ENCODE assay signal across 29 cellular contexts in genomic region chr11:111021131-111021530, GRCh38.
DNase-seq lines count a peak whose midpoint lies in the region; ATAC-seq and TF ChIP-seq lines count a peak whose summit lies in the region.
"Had no signal": no experiment of that assay in that cellular context is flagged by ENCODE, and none has a peak within 500 bp of the region (broad histone marks: within the 10 kb centered on the region; RNA-seq: fewer than 3 reads in every experiment).

No MANE protein-coding gene starts in this region.

- DNase-seq in DMS53 (lab: John Stamatoyannopoulos, UW): peak; percentile 6
- no peak for DNase-seq in DMS53 treated with DMSO at 0.1 percent for 48 hours (lab: John Stamatoyannopoulos, UW; ENCODE audit: unreplicated experiment)
- peak; percentile 29 for DNase-seq in brain pericyte (ENCODE audit: low read depth, low spot score)
- DNase-seq in lower lobe of right lung: no peak
- DNase-seq in upper lobe of right lung: no peak
- DNase-seq in NCI-H1105 (lab: John Stamatoyannopoulos, UW): no peak
- DNase-seq in 8988T: no peak
- DNase-seq in DMS79 treated with DMSO at 0.1 percent for 48 hours (lab: John Stamatoyannopoulos, UW): no peak
- DNase-seq: activated CD4-positive, alpha-beta T cell treated with anti-CD3 and anti-CD28 coated beads for 4 hours; activated naive CD4-positive, alpha-beta T cell treated with anti-CD3 and anti-CD28 coated beads, Interleukin-2, amount 10 ng/mL, durations not matched to agents 7 days and 5 days; effector CD4-positive, alpha-beta T cell; GOT3; immature natural killer cell; left ventricle myocardium inferior; NCI-H1417 treated with DMSO at 0.1 percent for 48 hours; NCI-H226; stimulated activated CD4-positive, alpha-beta T cell treated with anti-CD3 and anti-CD28 coated beads, Interleukin-12 subunit alpha, Interleukin-12 subunit beta, amount 100 ng/mL, for 4 hours; stimulated activated CD4-positive, alpha-beta T cell treated with anti-CD3 and anti-CD28 coated beads, Interleukin-2, amount 100 ng/mL, for 48 hours; stimulated activated naive CD8-positive, alpha-beta T cell treated with anti-CD3 and anti-CD28 coated beads, Interleukin-15, amount 100 ng/mL, for 72 hours; T-helper 9 cell; WERI-Rb-1 had no signal

- H3K4me3 ChIP-seq in lower lobe of right lung (no peak overlapping the region), upper lobe of right lung (no peak overlapping the region)
- H3K4me3 ChIP-seq: breast epithelium, left ventricle myocardium inferior, psoas muscle had no signal

- ATAC-seq in lower lobe of right lung: peak; percentile 27 to 42
- peak; percentile 7 for ATAC-seq in upper lobe of right lung
- ATAC-seq: activated T-helper 17 cell treated with anti-CD3 and anti-CD28 coated beads, Interleukin-2, amount 50 U/mL, for 72 hours; stimulated activated naive CD8-positive, alpha-beta T cell treated with anti-CD3 and anti-CD28 coated beads, Interleukin-15, amount 100 ng/mL, for 72 hours had no signal

- TF ChIP-seq CTCF in lower lobe of right lung (IDR thresholded peaks at IDR 0.05) (no peak), upper lobe of right lung (IDR thresholded peaks at IDR 0.05) (no peak)

- no peaks in the 10 kb centered on the region for H3K27me3 ChIP-seq in lower lobe of right lung (ENCODE audit: low read depth)
- H3K27me3 ChIP-seq in upper lobe of right lung: no peaks in the 10 kb centered on the region
- H3K27me3 ChIP-seq: breast epithelium had no signal

- no peaks in the 10 kb centered on the region for H3K9me3 ChIP-seq in lower lobe of right lung
- no peaks in the 10 kb centered on the region for H3K9me3 ChIP-seq in upper lobe of right lung
- H3K9me3 ChIP-seq: breast epithelium, left ventricle myocardium inferior, psoas muscle had no signal

- no peak overlapping the region for H3K27ac ChIP-seq in lower lobe of right lung
- no peak overlapping the region for H3K27ac ChIP-seq in upper lobe of right lung
- H3K27ac ChIP-seq: 22Rv1, C4-2B, epithelial cell of prostate, HL-60, KMS-11, left ventricle myocardium inferior, psoas muscle, WERI-Rb-1 had no signal

- H3K4me1 ChIP-seq in lower lobe of right lung (no peaks in the 10 kb centered on the region), upper lobe of right lung (peaks cover 10% of the 10 kb centered on the region)
- H3K4me1 ChIP-seq: left ventricle myocardium inferior, psoas muscle had no signal

- intact Hi-C loops in lower lobe of right lung (cut with DNase I): no loop called here
- intact Hi-C loops in upper lobe of right lung (cut with DNase I): no loop called here

- H3K36me3 ChIP-seq in lower lobe of right lung: no peaks in the 10 kb centered on the region
- no peaks in the 10 kb centered on the region for H3K36me3 ChIP-seq in upper lobe of right lung
- H3K36me3 ChIP-seq: breast epithelium, left ventricle myocardium inferior, WERI-Rb-1 had no signal

Comparison
In these comparisons a context has a peak if more than half of its experiments do, and no peak if none do; other contexts are left out.
1. DNase-seq: peak in DMS53 (single experiment) and brain pericyte (single experiment); none in DMS53 treated with DMSO at 0.1 percent for 48 hours (single experiment), lower lobe of right lung (single experiment), upper lobe of right lung (single experiment), NCI-H1105 (single experiment), 8988T (single experiment) and DMS79 treated with DMSO at 0.1 percent for 48 hours (single experiment).